24 cellular contexts compared by ENCODE assay signal in the genomic region with DNA sequence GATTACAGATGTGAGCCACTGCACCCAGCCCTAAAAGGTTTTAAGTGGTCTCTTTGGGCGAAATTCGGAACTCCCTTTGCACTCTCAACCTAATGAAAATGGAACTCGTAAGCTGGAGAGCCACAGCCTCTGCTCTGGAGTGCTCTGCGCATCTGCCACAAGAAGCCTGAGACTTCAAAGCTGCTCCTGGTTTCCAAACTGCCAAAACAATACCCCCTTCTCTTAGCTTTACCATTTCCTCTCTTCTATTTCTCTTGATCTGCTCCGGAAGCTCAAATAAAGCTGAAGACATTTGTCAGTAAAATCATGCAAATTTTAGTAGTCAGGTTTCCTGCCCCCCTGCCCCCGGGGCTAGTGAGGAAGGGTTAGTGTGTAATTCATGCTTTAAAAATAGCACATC. TPM values are rescaled to one million over a fixed set of nuclear protein-coding genes. Genes with fewer than 3 reads are reported as not detected.
"Had no signal": no experiment of that assay in that cellular context is flagged by ENCODE, and none has a peak within 500 bp of the region (broad histone marks: within the 10 kb centered on the region; RNA-seq: fewer than 3 reads in every experiment).

No MANE protein-coding gene starts in this region.

- H3K4me3 Mint-ChIP-seq: activated CD4-positive, alpha-beta memory T cell treated with anti-CD3 and anti-CD28 coated beads, Interleukin-2, amount 10 ng/mL, durations not matched to agents 7 days and 5 days; activated CD4-positive, alpha-beta T cell treated with anti-CD3 and anti-CD28 coated beads for 36 hours; activated naive CD4-positive, alpha-beta T cell treated with anti-CD3 and anti-CD28 coated beads for 36 hours; activated naive CD8-positive, alpha-beta T cell; activated T-helper 17 cell treated with anti-CD3 and anti-CD28 coated beads, Interleukin-2, amount 50 U/mL, for 72 hours had no signal

- H2AFZ ChIP-seq: PC-9 had no signal

- H3K36me3 ChIP-seq: brain microvascular endothelial cell, cardiac muscle cell, WERI-Rb-1 had no signal

- H3K4me3 ChIP-seq: cardiac muscle cell, PC-9 had no signal

- DNase-seq: activated CD4-positive, alpha-beta memory T cell treated with anti-CD3 and anti-CD28 coated beads, Interleukin-2, amount 10 ng/mL, durations not matched to agents 7 days and 5 days; activated CD4-positive, alpha-beta T cell treated with anti-CD3 and anti-CD28 coated beads for 36 hours; activated CD4-positive, alpha-beta T cell treated with anti-CD3 and anti-CD28 coated beads, Interleukin-2, amount 50 U/mL, for 1 hour; activated gamma-delta T cell; activated naive CD4-positive, alpha-beta T cell treated with anti-CD3 and anti-CD28 coated beads for 36 hours; activated T-cell treated with anti-CD3 and anti-CD28 coated beads for 4 hours; activated T-cell treated with anti-CD3 and anti-CD28 coated beads, Interleukin-2, amount 50 U/mL, for 48 hours; amygdala; brain microvascular endothelial cell; NCI-H1092 treated with DMSO at 0.1 percent for 48 hours; NCI-H1417 treated with DMSO at 0.1 percent for 48 hours; NCI-H1694 treated with DMSO at 0.1 percent for 48 hours; NCI-H2029 treated with DMSO at 0.1 percent for 48 hours; NCI-H446; NCI-H524; PC-9; SK-N-SH; T-helper 1 cell; WERI-Rb-1 had no signal

- H3K4me2 ChIP-seq: PC-9, SK-N-SH had no signal

- H3K36me3 Mint-ChIP-seq: activated naive CD8-positive, alpha-beta T cell had no signal

- H3K27ac Mint-ChIP-seq: activated CD4-positive, alpha-beta memory T cell treated with anti-CD3 and anti-CD28 coated beads, Interleukin-2, amount 10 ng/mL, durations not matched to agents 7 days and 5 days; activated CD4-positive, alpha-beta T cell treated with anti-CD3 and anti-CD28 coated beads for 36 hours; activated naive CD4-positive, alpha-beta T cell treated with anti-CD3 and anti-CD28 coated beads for 36 hours; activated naive CD8-positive, alpha-beta T cell; activated T-helper 17 cell treated with anti-CD3 and anti-CD28 coated beads, Interleukin-2, amount 50 U/mL, for 72 hours had no signal

- H3K4me1 Mint-ChIP-seq: activated CD4-positive, alpha-beta memory T cell treated with anti-CD3 and anti-CD28 coated beads, Interleukin-2, amount 10 ng/mL, durations not matched to agents 7 days and 5 days; activated CD4-positive, alpha-beta T cell treated with anti-CD3 and anti-CD28 coated beads for 36 hours; activated T-helper 17 cell treated with anti-CD3 and anti-CD28 coated beads, Interleukin-2, amount 50 U/mL, for 72 hours had no signal

- H3K9ac ChIP-seq: SK-N-SH had no signal

- H3K9me3 ChIP-seq: SK-N-SH had no signal

- H3K27me3 Mint-ChIP-seq: activated CD4-positive, alpha-beta memory T cell treated with anti-CD3 and anti-CD28 coated beads, Interleukin-2, amount 10 ng/mL, durations not matched to agents 7 days and 5 days; activated T-helper 17 cell treated with anti-CD3 and anti-CD28 coated beads, Interleukin-2, amount 50 U/mL, for 72 hours had no signal

- H3K27ac ChIP-seq: brain microvascular endothelial cell, cardiac muscle cell, PC-9, WERI-Rb-1 had no signal

- ATAC-seq: activated CD4-positive, alpha-beta T cell treated with anti-CD3 and anti-CD28 coated beads for 36 hours; activated T-helper 17 cell treated with anti-CD3 and anti-CD28 coated beads, Interleukin-2, amount 50 U/mL, for 72 hours had no signal

- H3K9me3 Mint-ChIP-seq: activated CD4-positive, alpha-beta memory T cell treated with anti-CD3 and anti-CD28 coated beads, Interleukin-2, amount 10 ng/mL, durations not matched to agents 7 days and 5 days; activated naive CD4-positive, alpha-beta T cell treated with anti-CD3 and anti-CD28 coated beads for 36 hours had no signal

- H3K27me3 ChIP-seq: brain microvascular endothelial cell, cardiac muscle cell had no signal

- H3K9me2 ChIP-seq: SK-N-SH had no signal

RNA-seq across cellular contexts. Expression of gene IQCJ, which starts 45.5 kb away (rescaled TPM):
- total RNA-seq: activated CD4-positive, alpha-beta memory T cell treated with anti-CD3 and anti-CD28 coated beads, Interleukin-2, amount 10 ng/mL, durations not matched to agents 7 days and 5 days; activated CD4-positive, alpha-beta T cell treated with anti-CD3 and anti-CD28 coated beads for 36 hours; activated CD8-positive, alpha-beta memory T cell treated with anti-CD3 and anti-CD28 coated beads for 36 hours; activated naive CD4-positive, alpha-beta T cell treated with anti-CD3 and anti-CD28 coated beads for 36 hours; PC-9; T-helper 2 cell treated with Interferon-gamma antibody and Interleukin-4, amounts not matched to agents 100 ng/mL and 5 ng/mL, for 36 hours had no signal
- polyA plus RNA-seq: SK-N-SH had no signal
